8 cellular contexts compared by ENCODE assay signal in genomic region chr21:43719748-43720538, GRCh38. TPM values are rescaled to one million over a fixed set of nuclear protein-coding genes. Genes with fewer than 3 reads are reported as not detected.
DNase-seq lines count a peak whose midpoint lies in the region; ATAC-seq and TF ChIP-seq lines count a peak whose summit lies in the region.

No MANE protein-coding gene starts in this region.

- H3K4me3 ChIP-seq in CD4-positive, alpha-beta memory T cell (ENCODE audit: low read length in 2 of 2), result peak overlapping the region; percentile 62 to 86
- H3K4me3 ChIP-seq in heart left ventricle (peak overlapping the region; percentile 71 to 100 (median 96)), gastrocnemius medialis (peak overlapping the region; percentile 59 to 97 (median 76))

- H3K27ac ChIP-seq in CD4-positive, alpha-beta memory T cell (ENCODE audit: low read depth, low read length), result peak overlapping the region; percentile 75
- H3K27ac ChIP-seq in heart left ventricle (peak overlapping the region in 10 of 12 donors; percentile 67 to 93 (median 82)), gastrocnemius medialis (peak overlapping the region; percentile 49 to 82 (median 76))

- TF ChIP-seq POLR2A in heart left ventricle (IDR thresholded peaks at IDR 0.05) (no peak), gastrocnemius medialis (IDR thresholded peaks at IDR 0.05) (no peak)

- H3K9me3 Mint-ChIP-seq in CD4-positive, alpha-beta memory T cell, result no peaks in the 10 kb centered on the region
- H3K9me3 Mint-ChIP-seq in activated CD4-positive, alpha-beta memory T cell treated with anti-CD3 and anti-CD28 coated beads, Interleukin-2, amount 10 ng/mL, durations not matched to agents 7 days and 5 days, result no peaks in the 10 kb centered on the region

- H3K27me3 ChIP-seq in CD4-positive, alpha-beta memory T cell (ENCODE audit: insufficient read depth, low read length), result no peaks in the 10 kb centered on the region
- H3K27me3 ChIP-seq in heart left ventricle (no peaks in the 10 kb centered on the region), gastrocnemius medialis (no peaks in the 10 kb centered on the region)

- H3K9me3 ChIP-seq in CD4-positive, alpha-beta memory T cell (ENCODE audit: control insufficient read depth in 1 of 2, low read length in 2 of 2), result no peaks in the 10 kb centered on the region
- no peaks in the 10 kb centered on the region for H3K9me3 ChIP-seq in heart left ventricle
- H3K9me3 ChIP-seq in gastrocnemius medialis, result no peaks in the 10 kb centered on the region

- CTCF ChIA-PET in CD4-positive, alpha-beta memory T cell (lab: Charles Lee; ENCODE audit: partially characterized antibody), result interaction anchor here (1.0 kb wide), 1 partner anchor 69 kb away, joined by 3 read pairs; the partner anchor contains the start of gene RRP1
- CTCF ChIA-PET in activated CD4-positive, alpha-beta memory T cell treated with anti-CD3 and anti-CD28 coated beads, Interleukin-2, amount 10 ng/mL, durations not matched to agents 7 days and 5 days (lab: Charles Lee), result interaction anchor here (0.9 to 1.5 kb wide), 3 partner anchors 9 to 69 kb away, joined by 3 to 5 read pairs (median 3); partner anchors contain the start of gene RRP1

- intact Hi-C loops in CD4-positive, alpha-beta memory T cell (cut with micrococcal nuclease), result loop anchor here (1.0 to 5.0 kb wide), 2 partner anchors 8 to 57 kb away; partner anchors contain the start of gene CSTB
- intact Hi-C loops in heart left ventricle (cut with DNase I) (loop anchor here in 6 of 10 donors (5.0 to 10.0 kb wide), 6 partner anchors 55 to 185 kb away; partner anchors contain the start of genes CSTB (in 2 of the 6), HSF2BP (in 1 of the 6), RRP1 (in 1 of the 6) and RRP1B (in 1 of the 6)), gastrocnemius medialis (cut with DNase I; ENCODE audit: low total_unique reads) (loop anchor here (5.0 kb wide), 1 partner anchor 63 kb away; the partner anchor contains the start of genes HSF2BP and RRP1B)

- peaks cover 28% of the 10 kb centered on the region for H3K4me1 ChIP-seq in CD4-positive, alpha-beta memory T cell (ENCODE audit: insufficient read depth, low read length)
- H3K4me1 ChIP-seq in heart left ventricle (peaks cover 0 to 43% (median 27%) of the 10 kb centered on the region in 12 donors), gastrocnemius medialis (peaks cover 13 to 18% of the 10 kb centered on the region in 2 donors)

- no peak for TF ChIP-seq CTCF in heart left ventricle (IDR thresholded peaks at IDR 0.05)
- no peak for TF ChIP-seq CTCF in gastrocnemius medialis (IDR thresholded peaks at IDR 0.05 in 4 of 5, conservative IDR thresholded peaks at IDR 0.05 in 1 of 5)

- H3K27ac Mint-ChIP-seq in CD4-positive, alpha-beta memory T cell, result peak overlapping the region; percentile 46 to 86 (median 79)
- H3K27ac Mint-ChIP-seq in activated CD4-positive, alpha-beta memory T cell treated with anti-CD3 and anti-CD28 coated beads, Interleukin-2, amount 10 ng/mL, durations not matched to agents 7 days and 5 days, result peak overlapping the region; percentile 67

- 15 to 41% (median 16%) methylated on average over 13 to 49 of the region's 49 CpGs for WGBS in heart left ventricle, 4 donors

- H3K4me3 Mint-ChIP-seq in CD4-positive, alpha-beta memory T cell, result peak overlapping the region; percentile 82 to 89 (median 85)
- peak overlapping the region; percentile 81 for H3K4me3 Mint-ChIP-seq in activated CD4-positive, alpha-beta memory T cell treated with anti-CD3 and anti-CD28 coated beads, Interleukin-2, amount 10 ng/mL, durations not matched to agents 7 days and 5 days

- no peak for DNase-seq in CD4-positive, alpha-beta memory T cell
- DNase-seq in activated CD4-positive, alpha-beta memory T cell treated with anti-CD3 and anti-CD28 coated beads, Interleukin-2, amount 10 ng/mL, durations not matched to agents 7 days and 5 days, result no peak
- peak in 3 of 5 donors; percentile 42 to 76 (median 58) for DNase-seq in heart left ventricle
- DNase-seq in gastrocnemius medialis, result no peak
- DNase-seq in globus pallidus (ENCODE audit: low spot score), result no peak

- peaks cover 10 to 35% (median 24%) of the 10 kb centered on the region in 4 donors for H3K4me1 Mint-ChIP-seq in CD4-positive, alpha-beta memory T cell
- H3K4me1 Mint-ChIP-seq in activated CD4-positive, alpha-beta memory T cell treated with anti-CD3 and anti-CD28 coated beads, Interleukin-2, amount 10 ng/mL, durations not matched to agents 7 days and 5 days, result peaks cover 34% of the 10 kb centered on the region

- POLR2A ChIA-PET in CD4-positive, alpha-beta memory T cell (lab: Charles Lee; ENCODE audit: partially characterized antibody), result interaction anchor here (0.9 to 4.1 kb wide), 7 partner anchors 9 to 746 kb away, joined by 3 to 42 read pairs (median 4); partner anchors contain the start of genes HSF2BP, PKNOX1, RRP1 and RRP1B
- POLR2A ChIA-PET in activated CD4-positive, alpha-beta memory T cell treated with anti-CD3 and anti-CD28 coated beads, Interleukin-2, amount 10 ng/mL, durations not matched to agents 7 days and 5 days (lab: Charles Lee), result interaction anchor here (0.7 to 2.3 kb wide), 10 partner anchors 8 to 364 kb away, joined by 3 to 27 read pairs (median 4); partner anchors contain the start of gene RRP1

- peaks cover 0 to 5% of the 10 kb centered on the region in 2 donors for H3K36me3 Mint-ChIP-seq in CD4-positive, alpha-beta memory T cell
- peaks cover 9% of the 10 kb centered on the region for H3K36me3 Mint-ChIP-seq in activated CD4-positive, alpha-beta memory T cell treated with anti-CD3 and anti-CD28 coated beads, Interleukin-2, amount 10 ng/mL, durations not matched to agents 7 days and 5 days (ENCODE audit: low read depth)

- H3K27me3 Mint-ChIP-seq in CD4-positive, alpha-beta memory T cell, result no peaks in the 10 kb centered on the region
- peaks cover 18% of the 10 kb centered on the region for H3K27me3 Mint-ChIP-seq in activated CD4-positive, alpha-beta memory T cell treated with anti-CD3 and anti-CD28 coated beads, Interleukin-2, amount 10 ng/mL, durations not matched to agents 7 days and 5 days

- in situ Hi-C loops in gastrocnemius medialis (cut with MboI; ENCODE audit: low sequenced_read_pairs in 4 of 4), result loop anchor here in 2 of 4 donors (10.0 to 25.0 kb wide), 2 partner anchors 55 to 92 kb away; partner anchors contain the start of gene CSTB (in 1 of the 2)

- ATAC-seq in HG02623 (IDR thresholded peaks at IDR 0.05; ENCODE audit: unreplicated experiment) (peak; percentile 2), heart left ventricle (peak in 3 of 4 donors; percentile 3 to 6 (median 6)), gastrocnemius medialis (peak in 1 of 2 donors; percentile 1), GM18517 (IDR thresholded peaks at IDR 0.05; ENCODE audit: unreplicated experiment) (no peak), HG02938 (IDR thresholded peaks at IDR 0.05; ENCODE audit: unreplicated experiment) (no peak)

- no peaks in the 10 kb centered on the region for H3K36me3 ChIP-seq in CD4-positive, alpha-beta memory T cell (ENCODE audit: insufficient read depth, low read length)
- H3K36me3 ChIP-seq in heart left ventricle (peaks cover 0 to 18% (median 3%) of the 10 kb centered on the region in 9 donors), gastrocnemius medialis (no peaks in the 10 kb centered on the region)

RNA-seq across cellular contexts. Expression of gene PDXK, which starts 1.0 kb away (rescaled TPM):
- 10 to 100 TPM; 90.8 to 94.3 TPM for total RNA-seq in CD4-positive, alpha-beta memory T cell
- polyA plus RNA-seq in CD4-positive, alpha-beta memory T cell, result 10 to 100 TPM; 37.5 to 64.1 TPM
- total RNA-seq in activated CD4-positive, alpha-beta memory T cell treated with anti-CD3 and anti-CD28 coated beads, Interleukin-2, amount 10 ng/mL, durations not matched to agents 7 days and 5 days, result 10 to 100 TPM; 94.1 to 95.0 TPM
- total RNA-seq in heart left ventricle (100 to 1,000 TPM in 1 of 9 donors, 10 to 100 TPM in 8; 46.5 to 105 (median 79.7) TPM), gastrocnemius medialis (10 to 100 TPM; 12.4 to 39.2 (median 21.9) TPM)
- polyA plus RNA-seq in heart left ventricle, result 10 to 100 TPM; 48.0 to 94.5 TPM

RNA-seq across cellular contexts. Expression of gene CSTB, which starts 56.2 kb away (rescaled TPM):
- total RNA-seq in CD4-positive, alpha-beta memory T cell, result 10 to 100 TPM; 46.0 to 48.8 TPM
- 10 to 100 TPM; 68.4 to 97.0 TPM for polyA plus RNA-seq in CD4-positive, alpha-beta memory T cell
- 10 to 100 TPM; 54.3 to 55.6 TPM for total RNA-seq in activated CD4-positive, alpha-beta memory T cell treated with anti-CD3 and anti-CD28 coated beads, Interleukin-2, amount 10 ng/mL, durations not matched to agents 7 days and 5 days
- 10 to 100 TPM in 8 of 9 donors, 1 to 10 TPM in 1; 7.8 to 77.0 (median 35.9) TPM for total RNA-seq in heart left ventricle
- 10 to 100 TPM; 36.1 to 72.8 TPM for polyA plus RNA-seq in heart left ventricle
- 1 to 10 TPM; 1.3 to 5.9 (median 5.2) TPM for total RNA-seq in gastrocnemius medialis

Comparison
In these comparisons a context has a peak if more than half of its experiments do, and no peak if none do; other contexts are left out.
1. DNase-seq: peak in heart left ventricle (3 of 5); none in CD4-positive, alpha-beta memory T cell (0 of 5), activated CD4-positive, alpha-beta memory T cell treated with anti-CD3 and anti-CD28 coated beads, Interleukin-2, amount 10 ng/mL, durations not matched to agents 7 days and 5 days (single experiment), gastrocnemius medialis (0 of 2) and globus pallidus (single experiment).
2. ATAC-seq: peak in HG02623 (single experiment) and heart left ventricle (3 of 4); none in GM18517 (single experiment) and HG02938 (single experiment).
3. Peak in every context shown above with its lines, with median percentiles within 50 percentile points of each other: H3K27ac ChIP-seq and H3K4me3 ChIP-seq.